ENCODE assay signal across 7 cellular contexts in genomic region chr15:84748274-84749110, GRCh38. TPM values are rescaled to one million over a fixed set of nuclear protein-coding genes. Genes with fewer than 3 reads are reported as not detected.
DNase-seq lines count a peak whose midpoint lies in the region; ATAC-seq, FAIRE-seq and TF ChIP-seq lines count a peak whose summit lies in the region.

Gene ZNF592 (plus strand): TSS chr15:84748592. CDS start chr15:84782676, 34,084 bp downstream.

- ATAC-seq in GM18511 (IDR thresholded peaks at IDR 0.05; ENCODE audit: unreplicated experiment) (peak; percentile 64), HG02642 (IDR thresholded peaks at IDR 0.05; ENCODE audit: poor library complexity, unreplicated experiment) (peak; percentile 66)
- peak; percentile 65 for ATAC-seq in central memory CD8-positive, alpha-beta T cell (replicated peaks; ENCODE audit: extremely low read depth, poor library complexity, severe bottlenecking)

- no peaks in the 10 kb centered on the region for H3K27me3 Mint-ChIP-seq in central memory CD8-positive, alpha-beta T cell

- H3K27ac Mint-ChIP-seq in central memory CD8-positive, alpha-beta T cell (ENCODE audit: low read depth) = peak within 1 kb of the TSS; percentile 99

- H3K36me3 ChIP-seq in kidney (ENCODE audit: control insufficient read depth in 1 of 2, insufficient read depth in 2 of 2, low read length in 2 of 2) = no peaks in the 10 kb centered on the region

- no peaks in the 10 kb centered on the region for H3K9me3 ChIP-seq in kidney (ENCODE audit: control insufficient read depth in 1 of 2, low read length in 2 of 2)

- peak within 1 kb of the TSS; percentile 98 to 99 for H3K27ac ChIP-seq in kidney (ENCODE audit: low read depth in 2 of 2, low read length in 2 of 2)

- FAIRE-seq in kidney (lab: Jason Lieb, UNC) = no peak

- intact Hi-C loops in kidney (cut with DNase I) = no loop called here

- peaks cover 63% of the 10 kb centered on the region for H3K4me1 Mint-ChIP-seq in central memory CD8-positive, alpha-beta T cell

- peaks cover 23% of the 10 kb centered on the region for H3K36me3 Mint-ChIP-seq in central memory CD8-positive, alpha-beta T cell (ENCODE audit: insufficient read depth)

- H3K9me3 Mint-ChIP-seq in central memory CD8-positive, alpha-beta T cell = no peaks in the 10 kb centered on the region

- peak within 1 kb of the TSS; percentile 94 for H3K4me3 ChIP-seq in kidney (ENCODE audit: low read length in 2 of 2)

- H3K4me3 Mint-ChIP-seq in central memory CD8-positive, alpha-beta T cell = peak within 1 kb of the TSS; percentile 98

- DNase-seq in NCI-H1930 (lab: John Stamatoyannopoulos, UW) = peak; percentile 44 to 55
- peak; percentile 57 for DNase-seq in activated CD4-positive, CD25-positive, alpha-beta regulatory T cell treated with anti-CD3 and anti-CD28 coated beads, Interleukin-2, amount 50 U/mL, for 16 hours (ENCODE audit: low read depth, low spot score)
- DNase-seq in central memory CD8-positive, alpha-beta T cell (ENCODE audit: low spot score in 2 of 2) = peak; percentile 65 to 68
- peak; percentile 95 for DNase-seq in kidney
- peak; percentile 85 for DNase-seq in stimulated activated CD4-positive, alpha-beta T cell treated with anti-CD3 and anti-CD28 coated beads, Interleukin-15, amount 100 ng/mL, for 24 hours

- peaks cover 28% of the 10 kb centered on the region in 2 donors for H3K4me1 ChIP-seq in kidney (ENCODE audit: control insufficient read depth in 1 of 2, insufficient read depth in 1 of 2, low read depth in 1 of 2, low read length in 2 of 2)

- peak; percentile 2 for TF ChIP-seq CTCF in kidney (IDR thresholded peaks at IDR 0.05; ENCODE audit: borderline replicate concordance, extremely low read depth, insufficient read depth)

- H3K9ac ChIP-seq in kidney (ENCODE audit: low read length in 2 of 2) = peak within 1 kb of the TSS; percentile 95 to 99

RNA-seq across cellular contexts. Expression of gene ZNF592, which starts in this region (rescaled TPM):
- total RNA-seq in kidney = 31.6 TPM
- polyA plus RNA-seq in kidney (ENCODE audit: insufficient read depth, low read depth, low replicate concordance) = 6.9 TPM

Comparison
In these comparisons a context has a peak if more than half of its experiments do, and no peak if none do; other contexts are left out.
1. Peak in every context shown above with its lines: DNase-seq, ATAC-seq, H3K4me3 ChIP-seq and H3K27ac ChIP-seq.